ENCODE assay signal across 8 cellular contexts in genomic region chr7:88219781-88220747, GRCh38. TPM values are rescaled to one million over a fixed set of nuclear protein-coding genes. Genes with fewer than 3 reads are reported as not detected.
DNase-seq lines count a peak whose midpoint lies in the region; ATAC-seq and TF ChIP-seq lines count a peak whose summit lies in the region.

TSS of gene SRI (minus strand) at chr7:88220038. CDS start at chr7:88220026, 12 bp downstream.

- WGBS in upper lobe of left lung, 2 donors: 0 to 1% methylated on average over 33 to 52 of the region's 75 CpGs

- H3K27me3 ChIP-seq in upper lobe of left lung: no peaks in the 10 kb centered on the region

- TF ChIP-seq CTCF in GM12874 (IDR thresholded peaks at IDR 0.05; ENCODE audit: insufficient read depth, low read depth, low read length) (peak; percentile 77), upper lobe of left lung (IDR thresholded peaks at IDR 0.05) (peak; percentile 95 to 99 (median 98))

- no peaks in the 10 kb centered on the region for H3K9me3 Mint-ChIP-seq in activated naive CD8-positive, alpha-beta T cell treated with anti-CD3 and anti-CD28 coated beads, Interleukin-2, amount 50 U/mL, for 24 hours

- peaks cover 16 to 29% (median 22%) of the 10 kb centered on the region in 4 donors for H3K4me1 ChIP-seq in upper lobe of left lung

- no peak for TF ChIP-seq EP300 in upper lobe of left lung (IDR thresholded peaks at IDR 0.05)

- peaks cover 30% of the 10 kb centered on the region for H3K36me3 Mint-ChIP-seq in activated naive CD8-positive, alpha-beta T cell treated with anti-CD3 and anti-CD28 coated beads, Interleukin-2, amount 50 U/mL, for 24 hours (ENCODE audit: low read depth)

- DNase-seq in NCI-H1092 (lab: John Stamatoyannopoulos, UW) (peak; percentile 66), SW480 (ENCODE audit: low spot score) (peak; percentile 92), cardiac septum (ENCODE audit: low spot score) (peak; percentile 96), posterior vena cava (ENCODE audit: low spot score) (peak; percentile 96), upper lobe of left lung (peak; percentile 90 to 99)
- peak; percentile 91 for DNase-seq in activated naive CD8-positive, alpha-beta T cell treated with anti-CD3 and anti-CD28 coated beads, Interleukin-2, amount 50 U/mL, for 24 hours

- peak within 1 kb of the TSS; percentile 82 to 98 (median 90) for H3K4me3 ChIP-seq in upper lobe of left lung

- peak within 1 kb of the TSS; percentile 89 for H3K27ac Mint-ChIP-seq in activated naive CD8-positive, alpha-beta T cell treated with anti-CD3 and anti-CD28 coated beads, Interleukin-2, amount 50 U/mL, for 24 hours

- H3K27me3 Mint-ChIP-seq in activated naive CD8-positive, alpha-beta T cell treated with anti-CD3 and anti-CD28 coated beads, Interleukin-2, amount 50 U/mL, for 24 hours: no peaks in the 10 kb centered on the region

- H3K36me3 ChIP-seq in upper lobe of left lung: peaks cover 0 to 21% (median 2%) of the 10 kb centered on the region in 4 donors

- H3K4me1 Mint-ChIP-seq in activated naive CD8-positive, alpha-beta T cell treated with anti-CD3 and anti-CD28 coated beads, Interleukin-2, amount 50 U/mL, for 24 hours: peaks cover 27% of the 10 kb centered on the region

- peak within 1 kb of the TSS; percentile 89 to 96 (median 91) for H3K27ac ChIP-seq in upper lobe of left lung

- intact Hi-C loops in cardiac septum (cut with DNase I) (no loop called here), posterior vena cava (cut with DNase I) (no loop called here)

- H3K4me3 Mint-ChIP-seq in activated naive CD8-positive, alpha-beta T cell treated with anti-CD3 and anti-CD28 coated beads, Interleukin-2, amount 50 U/mL, for 24 hours: peak within 1 kb of the TSS; percentile 94

- ATAC-seq in HG02623 (IDR thresholded peaks at IDR 0.05; ENCODE audit: unreplicated experiment) (peak; percentile 65), upper lobe of left lung (ENCODE audit: low FRiP score in 2 of 2) (peak; percentile 99)
- peak; percentile 95 for ATAC-seq in activated naive CD8-positive, alpha-beta T cell treated with anti-CD3 and anti-CD28 coated beads, Interleukin-2, amount 50 U/mL, for 24 hours

- TF ChIP-seq POLR2A in upper lobe of left lung (IDR thresholded peaks at IDR 0.05): peak in 3 of 4 donors; percentile 73 to 91 (median 88)

- no peaks in the 10 kb centered on the region for H3K9me3 ChIP-seq in upper lobe of left lung

RNA-seq across cellular contexts. Expression of gene SRI, which starts in this region (rescaled TPM):
- total RNA-seq in cardiac septum (69.0 TPM), posterior vena cava (100 to 1,000 TPM in 1 of 2 donors, 10 to 100 TPM in 1; 93.6 to 103 TPM), upper lobe of left lung (100 to 1,000 TPM in 3 of 6 donors, 10 to 100 TPM in 3; 20.0 to 120 (median 91.8) TPM)

Comparison
In these comparisons a context has a peak if more than half of its experiments do, and no peak if none do; other contexts are left out.
1. Peak in every context shown above with its lines: DNase-seq, ATAC-seq, H3K4me3 ChIP-seq and H3K27ac ChIP-seq.